14 cellular contexts compared by ENCODE assay signal in the genomic region with DNA sequence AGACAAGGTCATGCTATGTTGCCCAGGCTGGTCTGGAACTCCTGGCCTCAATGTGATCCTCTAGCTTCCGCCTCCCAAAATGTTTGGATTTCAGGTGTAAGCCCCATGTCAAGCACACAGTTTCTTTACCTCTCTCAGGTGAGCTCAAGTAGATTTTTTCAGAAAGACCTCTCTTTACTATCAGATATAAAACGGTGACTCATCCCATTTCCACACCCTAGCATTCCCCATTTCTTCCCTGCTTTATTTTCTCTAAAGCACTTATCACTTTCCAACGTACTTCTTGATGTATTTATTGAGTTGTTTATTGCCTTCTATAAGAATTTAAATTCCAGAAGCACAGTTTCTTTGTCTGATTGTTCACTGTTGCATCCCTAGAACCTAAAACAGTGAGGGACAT.
"Had no signal": no experiment of that assay in that cellular context is flagged by ENCODE, and none has a peak within 500 bp of the region (broad histone marks: within the 10 kb centered on the region; RNA-seq: fewer than 3 reads in every experiment).

No MANE protein-coding gene starts in this region.

- H3K27me3 Mint-ChIP-seq: activated CD4-positive, alpha-beta memory T cell treated with anti-CD3 and anti-CD28 coated beads for 36 hours; activated naive CD8-positive, alpha-beta T cell treated with anti-CD3 and anti-CD28 coated beads, Interleukin-2, amount 50 U/mL, for 24 hours had no signal

- H3K27ac Mint-ChIP-seq: activated CD4-positive, alpha-beta memory T cell treated with anti-CD3 and anti-CD28 coated beads for 36 hours; mesothelial cell of epicardium had no signal

- H3K4me1 ChIP-seq: colonic mucosa had no signal

- H3K4me3 ChIP-seq: colonic mucosa, gastroesophageal sphincter, right atrium auricular region, skin epidermis, tibial artery had no signal

- H3K36me3 ChIP-seq: colonic mucosa had no signal

- H3K9me3 ChIP-seq: colonic mucosa, gastroesophageal sphincter, right atrium auricular region, tibial artery had no signal

- H3K4me3 Mint-ChIP-seq: activated CD4-positive, alpha-beta memory T cell treated with anti-CD3 and anti-CD28 coated beads for 36 hours; activated naive CD8-positive, alpha-beta T cell treated with anti-CD3 and anti-CD28 coated beads, Interleukin-2, amount 50 U/mL, for 24 hours; activated T-cell treated with anti-CD3 and anti-CD28 coated beads, Interleukin-2, amount 50 U/mL, for 72 hours; mesothelial cell of epicardium had no signal

- DNase-seq: activated CD4-positive, alpha-beta memory T cell treated with anti-CD3 and anti-CD28 coated beads for 36 hours; activated CD4-positive, alpha-beta T cell treated with anti-CD3 and anti-CD28 coated beads for 1 hour; activated gamma-delta T cell treated with Interleukin-2 at 50 U/mL for 16 hours; activated naive CD8-positive, alpha-beta T cell treated with anti-CD3 and anti-CD28 coated beads, Interleukin-2, amount 50 U/mL, for 24 hours; activated T-cell treated with anti-CD3 and anti-CD28 coated beads, Interleukin-2, amount 50 U/mL, for 72 hours; colonic mucosa; effector CD4-positive, alpha-beta T cell; posterior cingulate gyrus; T-helper 9 cell; tibial artery had no signal

- H3K9me3 Mint-ChIP-seq: activated CD4-positive, alpha-beta memory T cell treated with anti-CD3 and anti-CD28 coated beads for 36 hours; activated naive CD8-positive, alpha-beta T cell treated with anti-CD3 and anti-CD28 coated beads, Interleukin-2, amount 50 U/mL, for 24 hours; activated T-cell treated with anti-CD3 and anti-CD28 coated beads, Interleukin-2, amount 50 U/mL, for 72 hours; mesothelial cell of epicardium had no signal

- H3K27me3 ChIP-seq: colonic mucosa, gastroesophageal sphincter, right atrium auricular region, tibial artery had no signal

- H3K27ac ChIP-seq: colonic mucosa, gastroesophageal sphincter, right atrium auricular region, skin epidermis, tibial artery had no signal

- ATAC-seq: activated naive CD8-positive, alpha-beta T cell treated with anti-CD3 and anti-CD28 coated beads, Interleukin-2, amount 50 U/mL, for 24 hours; activated T-cell treated with anti-CD3 and anti-CD28 coated beads, Interleukin-2, amount 50 U/mL, for 72 hours; gastroesophageal sphincter had no signal
